ENCODE assay signal across 8 cellular contexts in genomic region chr9:3526903-3527652, GRCh38. TPM values are rescaled to one million over a fixed set of nuclear protein-coding genes. Genes with fewer than 3 reads are reported as not detected.
DNase-seq lines count a peak whose midpoint lies in the region; ATAC-seq and TF ChIP-seq lines count a peak whose summit lies in the region.

No MANE protein-coding gene starts in this region.

- POLR2A ChIA-PET in naive thymus-derived CD4-positive, alpha-beta T cell (lab: Charles Lee), result interaction anchor here (0.6 to 3.5 kb wide), 41 partner anchors 8 to 1923 kb away, joined by 3 to 56 read pairs (median 5); partner anchors contain the start of genes AK3, CD274, CDC37L1 and JAK2

- no peak for TF ChIP-seq RAD21 in Ishikawa (IDR thresholded peaks at IDR 0.05; ENCODE audit: low read depth)

- H3K4me1 ChIP-seq in naive thymus-derived CD4-positive, alpha-beta T cell (ENCODE audit: control insufficient read depth in 2 of 2, insufficient read depth in 2 of 2, low read length in 2 of 2), result peaks cover 28 to 43% of the 10 kb centered on the region in 2 donors

- ATAC-seq in GM21786 (IDR thresholded peaks at IDR 0.05; ENCODE audit: unreplicated experiment), result peak; percentile 40
- ATAC-seq in naive thymus-derived CD4-positive, alpha-beta T cell, result peak; percentile 49

- H3K9me3 ChIP-seq in naive thymus-derived CD4-positive, alpha-beta T cell (ENCODE audit: control insufficient read depth in 2 of 3, low read length in 3 of 3), result no peaks in the 10 kb centered on the region

- peak overlapping the region; percentile 95 to 100 (median 99) for H3K27ac Mint-ChIP-seq in naive thymus-derived CD4-positive, alpha-beta T cell

- peaks cover 0 to 26% (median 6%) of the 10 kb centered on the region in 5 donors for H3K36me3 Mint-ChIP-seq in naive thymus-derived CD4-positive, alpha-beta T cell

- CTCF ChIA-PET in naive thymus-derived CD4-positive, alpha-beta T cell (lab: Charles Lee), result interaction anchor here (0.6 to 1.6 kb wide), 4 partner anchors 49 to 771 kb away, joined by 3 to 5 read pairs (median 3); no protein-coding TSS in a partner anchor

- H3K27me3 ChIP-seq in naive thymus-derived CD4-positive, alpha-beta T cell (ENCODE audit: control insufficient read depth in 2 of 2, insufficient read depth in 2 of 2, low read length in 2 of 2), result no peaks in the 10 kb centered on the region

- peak overlapping the region; percentile 97 for H3K4me3 ChIP-seq in naive thymus-derived CD4-positive, alpha-beta T cell (ENCODE audit: low read length)

- peaks cover 0 to 5% (median 0%) of the 10 kb centered on the region in 5 donors for H3K27me3 Mint-ChIP-seq in naive thymus-derived CD4-positive, alpha-beta T cell

- H3K4me3 Mint-ChIP-seq in naive thymus-derived CD4-positive, alpha-beta T cell, result peak overlapping the region; percentile 90 to 99 (median 94)

- peak overlapping the region; percentile 99 for H3K27ac ChIP-seq in epithelial cell of prostate
- peak overlapping the region; percentile 100 for H3K27ac ChIP-seq in naive thymus-derived CD4-positive, alpha-beta T cell (ENCODE audit: low read depth, low read length)

- peaks cover 0 to 3% (median 0%) of the 10 kb centered on the region in 3 experiments for H3K36me3 ChIP-seq in naive thymus-derived CD4-positive, alpha-beta T cell (ENCODE audit: control insufficient read depth in 2 of 3, insufficient read depth in 3 of 3, low read length in 3 of 3)

- intact Hi-C loops in naive thymus-derived CD4-positive, alpha-beta T cell (cut with micrococcal nuclease), result loop anchor here (1.0 to 5.0 kb wide), 15 partner anchors 42 to 1925 kb away; partner anchors contain the start of genes CDC37L1 (in 2 of the 2), PLGRKT (in 2 of the 2), PLPP6 (in 2 of the 2) and PUM3 (in 2 of the 2)

- peaks cover 0 to 15% (median 0%) of the 10 kb centered on the region in 11 donors for H3K9me3 Mint-ChIP-seq in naive thymus-derived CD4-positive, alpha-beta T cell

- peaks cover 32 to 75% (median 67%) of the 10 kb centered on the region in 7 donors for H3K4me1 Mint-ChIP-seq in naive thymus-derived CD4-positive, alpha-beta T cell

- no peak for TF ChIP-seq EP300 in Ishikawa (IDR thresholded peaks at IDR 0.05; ENCODE audit: borderline replicate concordance)

- DNase-seq in SHP77 treated with DMSO at 0.1 percent for 48 hours (lab: John Stamatoyannopoulos, UW) (peak; percentile 11), SHP77 (lab: John Stamatoyannopoulos, UW) (no peak), T follicular helper cell (ENCODE audit: low read depth) (peak; percentile 61), epithelial cell of prostate (ENCODE audit: low read depth, low spot score) (no peak), H4 (ENCODE audit: low spot score) (no peak)
- DNase-seq in naive thymus-derived CD4-positive, alpha-beta T cell, result peak in 6 of 9 donors; percentile 79 to 91 (median 88)

TF ChIP-seq in Ishikawa, 13 proteins besides CTCF, POLR2A, EP300 and RAD21:
- TF ChIP-seq TCF12 (IDR thresholded peaks at IDR 0.05; ENCODE audit: low read depth) (no peak), REST (IDR thresholded peaks at IDR 0.05; ENCODE audit: low read depth) (no peak), MAX (IDR thresholded peaks at IDR 0.05) (0 out of 2 replicates have a peak, but pooled peaks have one; percentile 11)

RNA-seq across cellular contexts. Expression of gene RFX3, which starts 1.3 kb away (rescaled TPM):
- 10 to 100 TPM; 12.8 to 31.7 (median 28.4) TPM for total RNA-seq in naive thymus-derived CD4-positive, alpha-beta T cell
- polyA plus RNA-seq in naive thymus-derived CD4-positive, alpha-beta T cell, result 1 to 10 TPM; 6.2 TPM
- 0.60 and 2.1 TPM in 2 replicates for total RNA-seq in H4 (2014; rRNA removed; shearing (Covaris generic))

Comparison
In these comparisons a context has a peak if more than half of its experiments do, and no peak if none do; other contexts are left out.
1. DNase-seq: peak in SHP77 treated with DMSO at 0.1 percent for 48 hours (single experiment), T follicular helper cell (single experiment) and naive thymus-derived CD4-positive, alpha-beta T cell (6 of 9); none in SHP77 (0 of 2), epithelial cell of prostate (single experiment) and H4 (single experiment).